19 cellular contexts compared by ENCODE assay signal in the genomic region with DNA sequence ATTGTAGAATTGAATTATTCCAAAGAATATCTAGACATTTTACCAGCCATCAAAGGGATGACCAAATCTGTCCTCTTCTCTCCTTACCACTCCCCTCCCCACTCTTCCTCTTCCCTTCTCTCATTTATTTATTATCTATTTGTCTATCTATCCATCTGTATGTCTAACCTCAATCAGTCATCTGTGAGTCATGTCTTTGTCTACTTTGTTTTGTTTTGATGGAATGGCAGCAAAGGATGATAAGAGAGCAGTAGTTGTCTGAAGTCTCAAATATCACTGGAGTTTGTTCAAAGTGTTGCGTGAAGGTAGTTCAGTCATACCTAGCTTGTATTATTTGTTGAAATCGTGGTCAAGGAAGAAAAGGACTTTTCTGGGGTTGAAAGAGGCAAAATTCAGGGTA. TPM values are rescaled to one million over a fixed set of nuclear protein-coding genes. Genes with fewer than 3 reads are reported as not detected.
DNase-seq lines count a peak whose midpoint lies in the region; ATAC-seq and TF ChIP-seq lines count a peak whose summit lies in the region.
"Had no signal": no experiment of that assay in that cellular context is flagged by ENCODE, and none has a peak within 500 bp of the region (broad histone marks: within the 10 kb centered on the region; RNA-seq: fewer than 3 reads in every experiment).

No MANE protein-coding gene starts in this region.

- ATAC-seq in GM18909 (IDR thresholded peaks at IDR 0.05; ENCODE audit: poor library complexity, unreplicated experiment) (no peak), HG03196 (IDR thresholded peaks at IDR 0.05; ENCODE audit: unreplicated experiment) (no peak), left lobe of liver (no peak)
- ATAC-seq: effector memory CD8-positive, alpha-beta T cell had no signal

- H3K9me3 ChIP-seq in vagina: no peaks in the 10 kb centered on the region
- H3K9me3 ChIP-seq: MG63 had no signal

- no peaks in the 10 kb centered on the region for H3K4me1 ChIP-seq in vagina

- no peak overlapping the region for H3K27ac ChIP-seq in vagina
- H3K27ac ChIP-seq: WERI-Rb-1 had no signal

- H3K36me3 ChIP-seq in vagina: no peaks in the 10 kb centered on the region
- H3K36me3 ChIP-seq: MG63, WERI-Rb-1 had no signal

- DNase-seq in Daoy (ENCODE audit: low read depth): peak; percentile 39
- peak; percentile 56 for DNase-seq in LHCN-M2 (ENCODE audit: low read depth)
- DNase-seq in astrocyte of the spinal cord (ENCODE audit: low read depth, low spot score): peak; percentile 23
- peak; percentile 23 to 56 for DNase-seq in lung microvascular endothelial cell (ENCODE audit: low read depth in 2 of 2)
- DNase-seq in left lobe of liver (ENCODE audit: low spot score): no peak
- DNase-seq in vagina (ENCODE audit: extremely low spot score in 2 of 2): no peak
- DNase-seq: activated CD4-positive, alpha-beta memory T cell treated with anti-CD3 and anti-CD28 coated beads, Interleukin-2, amount 10 ng/mL, durations not matched to agents 7 days and 5 days; activated naive CD8-positive, alpha-beta T cell treated with anti-CD3 and anti-CD28 coated beads for 36 hours; activated T-cell treated with anti-CD3 and anti-CD28 coated beads, Interleukin-2, amount 50 U/mL, for 48 hours; central memory CD4-positive, alpha-beta T cell; effector memory CD8-positive, alpha-beta T cell; NCI-H187 treated with DMSO at 0.1 percent for 48 hours; NCI-H510A treated with DMSO at 0.1 percent for 48 hours; stimulated activated CD4-positive, alpha-beta T cell treated with anti-CD3 and anti-CD28 coated beads, Interleukin-1b, Interleukin-23, amount 100 ng/mL, for 48 hours; WERI-Rb-1 had no signal

- intact Hi-C loops in vagina (cut with DNase I): no loop called here

- TF ChIP-seq CTCF in astrocyte of the spinal cord (IDR thresholded peaks at IDR 0.05; ENCODE audit: low read depth, low read length) (no peak), vagina (IDR thresholded peaks at IDR 0.05) (no peak)

- in situ Hi-C loops in astrocyte of the spinal cord (cut with HindIII; ENCODE audit: low sequenced_read_pairs): no loop called here

- TF ChIP-seq POLR2A in vagina (IDR thresholded peaks at IDR 0.05): no peak

- H3K4me3 ChIP-seq in astrocyte of the spinal cord (ENCODE audit: low read depth, low read length) (no peak overlapping the region), vagina (no peak overlapping the region)
- H3K4me3 ChIP-seq: GM23338, MG63 had no signal

- H3K27me3 ChIP-seq in vagina: no peaks in the 10 kb centered on the region
- H3K27me3 ChIP-seq: MG63 had no signal

RNA-seq across cellular contexts. Expression of gene PGRMC2, which starts 34.7 kb away (rescaled TPM):
- 11.4 and 13.1 TPM in 2 replicates for total RNA-seq in Daoy (2014; rRNA removed; shearing (Covaris generic))
- total RNA-seq in LHCN-M2 (2014; rRNA removed): 16.9 and 23.5 TPM in 2 replicates
- 80.1 TPM for polyA plus RNA-seq in LHCN-M2 (2012)
- total RNA-seq in lung microvascular endothelial cell: 14.2 and 19.2 TPM in 2 replicates
- 60.9 TPM for total RNA-seq in left lobe of liver
- 27.7 TPM for total RNA-seq in vagina

Comparison
In these comparisons a context has a peak if more than half of its experiments do, and no peak if none do; other contexts are left out.
1. DNase-seq: peak in Daoy (single experiment), LHCN-M2 (single experiment), astrocyte of the spinal cord (single experiment) and lung microvascular endothelial cell (2 of 2); none in left lobe of liver (single experiment) and vagina (0 of 2).